8 cellular contexts compared by ENCODE assay signal in genomic region chr17:19753049-19753444, GRCh38. TPM values are rescaled to one million over a fixed set of nuclear protein-coding genes. Genes with fewer than 3 reads are reported as not detected.
A peak's percentile ranks its signal among the peaks of the same experiment; 100 is the strongest.
DNase-seq lines count a peak whose midpoint lies in the region; ATAC-seq lines count a peak whose summit lies in the region.

No MANE protein-coding gene starts in this region.

- no peak for ATAC-seq in HG03521 (IDR thresholded peaks at IDR 0.05; ENCODE audit: unreplicated experiment)
- no peak for ATAC-seq in HG03520 (IDR thresholded peaks at IDR 0.05; ENCODE audit: unreplicated experiment)
- no peak for ATAC-seq in HG02840 (IDR thresholded peaks at IDR 0.05; ENCODE audit: low FRiP score, unreplicated experiment)
- no peak for ATAC-seq in GM19328 (IDR thresholded peaks at IDR 0.05; ENCODE audit: unreplicated experiment)

- H3K36me3 ChIP-seq in GM23248 (ENCODE audit: low read depth), result no peaks in the 10 kb centered on the region

- DNase-seq in GM23248, result peak; percentile 98
- DNase-seq in RPMI7951 (ENCODE audit: low read depth), result peak; percentile 89
- DNase-seq in fibroblast of gingiva (ENCODE audit: low read depth), result peak; percentile 98
- DNase-seq in pons (ENCODE audit: low spot score), result peak; percentile 60

- peaks cover 8% of the 10 kb centered on the region; the same call in 1 of the 2 replicates for H3F3A ChIP-seq in GM23248 (ENCODE audit: insufficient read depth)

- H3K4me2 ChIP-seq in GM23248 (ENCODE audit: unreplicated experiment), result peak overlapping the region; percentile 23

- WGBS in GM23248 (ENCODE audit: low coverage in 1 of 2, low lambda C conversion rate in 2 of 2, missing lambda C conversion rate in 2 of 2), 2 experiments, result 13 to 17% methylated on average over 6 to 11 of the region's 11 CpGs

- peak overlapping the region; percentile 63 for H2AFZ ChIP-seq in GM23248

- no peaks in the 10 kb centered on the region for H3K79me2 ChIP-seq in GM23248 (ENCODE audit: insufficient read depth)

- no peaks in the 10 kb centered on the region for H3K27me3 ChIP-seq in GM23248 (replicated peaks; ENCODE audit: insufficient read depth)

- H3K9me3 ChIP-seq in GM23248 (ENCODE audit: low read depth), result no peaks in the 10 kb centered on the region

- no peaks in the 10 kb centered on the region for H3K9me2 ChIP-seq in GM23248 (ENCODE audit: insufficient read depth)

- H3K4me1 ChIP-seq in GM23248 (ENCODE audit: insufficient read depth), result peaks cover 26% of the 10 kb centered on the region

- H3K4me3 ChIP-seq in GM23248, result no peak overlapping the region

- peak overlapping the region; percentile 76 for H3K9ac ChIP-seq in GM23248

- in situ Hi-C loops in GM23248 (cut with MboI), result loop anchor here (25.0 kb wide), 1 partner anchor 491 kb away; no protein-coding TSS in a partner anchor

- peak overlapping the region; percentile 94 for H3K27ac ChIP-seq in GM23248

- H4K20me1 ChIP-seq in GM23248 (ENCODE audit: insufficient read depth), result no peaks in the 10 kb centered on the region

RNA-seq across cellular contexts. Expression of gene ALDH3A1, which starts 4.9 kb away (rescaled TPM):
- 1.2 and 22.1 TPM in 2 replicates for total RNA-seq in GM23248 (2014; rRNA removed; shearing (Covaris generic))
- polyA plus RNA-seq in GM23248 (2016; fragmentation: Nextera tagmentation; extraction: Ambion mirVana), result 0.55 TPM in 1 of 2 replicates, not detected in the other
- total RNA-seq in RPMI7951 (2014; rRNA removed; shearing (Covaris generic)), result not detected in 2 replicates

RNA-seq across cellular contexts. Expression of gene SLC47A2, which starts 36.7 kb away (rescaled TPM):
- total RNA-seq in GM23248 (2014; rRNA removed; shearing (Covaris generic)), result not detected in 2 replicates
- not detected in 2 replicates for polyA plus RNA-seq in GM23248 (2016; fragmentation: Nextera tagmentation; extraction: Ambion mirVana)
- total RNA-seq in RPMI7951 (2014; rRNA removed; shearing (Covaris generic)), result not detected in 2 replicates
